Comparison of ENCODE assay signal across 24 cellular contexts in the genomic region with DNA sequence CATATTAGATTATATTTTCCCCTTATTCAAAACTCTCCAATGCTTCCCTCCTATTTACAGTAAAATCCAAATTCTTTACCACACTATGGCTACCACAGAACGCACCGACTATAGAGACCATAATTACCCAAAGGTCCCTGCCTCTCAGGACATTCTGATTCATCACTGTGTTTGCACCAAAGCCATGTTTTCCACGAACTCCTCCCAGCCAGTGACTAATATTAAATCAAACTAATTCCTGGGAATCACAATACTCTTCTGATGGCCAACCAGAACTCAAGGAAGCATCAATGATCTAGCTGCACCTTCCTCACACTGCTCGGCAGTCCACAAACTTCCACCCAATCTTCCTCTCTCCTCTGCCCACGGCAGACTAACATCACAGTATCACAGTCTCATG. TPM values are rescaled to one million over a fixed set of nuclear protein-coding genes. Genes with fewer than 3 reads are reported as not detected.
"Had no signal": no experiment of that assay in that cellular context is flagged by ENCODE, and none has a peak within 500 bp of the region (broad histone marks: within the 10 kb centered on the region; RNA-seq: fewer than 3 reads in every experiment).

No MANE protein-coding gene starts in this region.

- DNase-seq: KBM-7, MG63, NCI-H1092, NCI-H1105 treated with DMSO at 0.1 percent for 48 hours, NCI-H1417 treated with DMSO at 0.1 percent for 48 hours, NCI-H146, NCI-H1694 treated with DMSO at 0.1 percent for 48 hours, NCI-H1930, NCI-H2081, NCI-H2107, NCI-H226, NCI-H446, NCI-H510A, NCI-H524 treated with DMSO at 0.1 percent for 48 hours, NCI-H69, NCI-H774, SHP77, SK-N-SH, SW 1271, T-cell had no signal

- H3K9ac ChIP-seq: SK-N-SH had no signal

- H3K27ac ChIP-seq: RWPE1 had no signal

- H3K9me3 ChIP-seq: MG63, SK-N-SH had no signal

- ATAC-seq: HepG2, Panc1, T-cell had no signal

- H3K9me2 ChIP-seq: SK-N-SH had no signal

- H3K27me3 ChIP-seq: MG63 had no signal

- H3K4me3 ChIP-seq: MG63 had no signal

- H3K36me3 ChIP-seq: MG63 had no signal

- H3K4me2 ChIP-seq: SK-N-SH had no signal

RNA-seq across cellular contexts. Expression of a gene that starts 24.2 kb away (rescaled TPM):
- total RNA-seq: HepG2, HT-29 had no signal
- polyA plus RNA-seq: HepG2 had no signal
